1 cellular context compared by ENCODE assay signal in the genomic region with DNA sequence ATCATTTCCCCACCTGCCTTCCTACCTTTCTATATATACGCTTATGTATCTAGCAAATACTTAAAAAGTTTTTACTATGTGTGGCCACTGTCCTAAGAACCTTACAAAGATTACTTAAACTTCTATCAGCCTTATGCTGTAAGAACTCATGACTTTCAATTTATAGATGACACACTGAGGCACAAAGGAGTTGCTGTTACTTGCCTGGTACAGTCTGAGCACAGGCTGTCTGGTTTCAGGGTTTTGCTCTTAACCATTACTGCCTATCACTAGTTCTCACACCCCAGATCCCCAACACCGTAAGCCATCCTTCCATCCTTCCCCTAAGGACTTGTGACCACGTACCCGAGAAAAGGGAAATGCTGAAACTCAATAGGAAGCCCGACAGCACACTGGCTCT.
TF ChIP-seq lines count a peak whose summit lies in the region.

No MANE protein-coding gene starts in this region.

TF ChIP-seq in IMR-90, 13 proteins besides CTCF, POLR2A, EP300 and RAD21:
- TF ChIP-seq BHLHE40 (IDR thresholded peaks at IDR 0.05; ENCODE audit: low read depth, low read length) (no peak), NFE2L2 (IDR thresholded peaks at IDR 0.05; ENCODE audit: low read depth, low read length) (no peak), CHD1 (IDR thresholded peaks at IDR 0.05; ENCODE audit: low read depth, low read length) (no peak), RCOR1 (IDR thresholded peaks at IDR 0.05; ENCODE audit: insufficient replicate concordance, low read length) (no peak), SMC3 (IDR thresholded peaks at IDR 0.05; ENCODE audit: low read depth, low read length) (no peak)
- TF ChIP-seq, protein P1, sequence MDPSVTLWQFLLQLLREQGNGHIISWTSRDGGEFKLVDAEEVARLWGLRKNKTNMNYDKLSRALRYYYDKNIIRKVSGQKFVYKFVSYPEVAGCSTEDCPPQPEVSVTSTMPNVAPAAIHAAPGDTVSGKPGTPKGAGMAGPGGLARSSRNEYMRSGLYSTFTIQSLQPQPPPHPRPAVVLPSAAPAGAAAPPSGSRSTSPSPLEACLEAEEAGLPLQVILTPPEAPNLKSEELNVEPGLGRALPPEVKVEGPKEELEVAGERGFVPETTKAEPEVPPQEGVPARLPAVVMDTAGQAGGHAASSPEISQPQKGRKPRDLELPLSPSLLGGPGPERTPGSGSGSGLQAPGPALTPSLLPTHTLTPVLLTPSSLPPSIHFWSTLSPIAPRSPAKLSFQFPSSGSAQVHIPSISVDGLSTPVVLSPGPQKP (IDR thresholded peaks at IDR 0.05; ENCODE audit: borderline replicate concordance, low read depth, low read length), result no peak
- TF ChIP-seq, protein P2, sequence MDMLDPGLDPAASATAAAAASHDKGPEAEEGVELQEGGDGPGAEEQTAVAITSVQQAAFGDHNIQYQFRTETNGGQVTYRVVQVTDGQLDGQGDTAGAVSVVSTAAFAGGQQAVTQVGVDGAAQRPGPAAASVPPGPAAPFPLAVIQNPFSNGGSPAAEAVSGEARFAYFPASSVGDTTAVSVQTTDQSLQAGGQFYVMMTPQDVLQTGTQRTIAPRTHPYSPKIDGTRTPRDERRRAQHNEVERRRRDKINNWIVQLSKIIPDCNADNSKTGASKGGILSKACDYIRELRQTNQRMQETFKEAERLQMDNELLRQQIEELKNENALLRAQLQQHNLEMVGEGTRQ (IDR thresholded peaks at IDR 0.05; ENCODE audit: low read depth, low read length), result no peak
